ENCODE assay signal across 25 cellular contexts in the genomic region with DNA sequence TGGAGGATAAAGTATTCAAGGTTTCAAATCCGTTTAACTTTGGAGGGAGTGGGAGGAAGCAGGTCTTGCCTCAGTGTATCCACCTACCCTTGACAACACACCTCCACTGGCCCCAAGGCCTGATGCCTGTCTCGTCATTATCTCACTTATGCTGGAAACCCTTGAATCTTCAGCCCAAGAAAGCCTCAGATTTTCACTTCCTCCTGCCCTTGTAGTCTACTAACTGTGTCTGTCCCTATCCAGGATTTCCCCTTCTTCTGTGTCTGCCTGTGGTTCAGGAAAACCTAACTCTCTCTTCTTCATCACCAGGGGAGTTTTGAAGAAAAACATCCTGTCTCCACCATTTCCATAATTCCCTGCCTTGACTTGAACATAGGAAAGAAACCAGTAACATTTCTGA. TPM values are rescaled to one million over a fixed set of nuclear protein-coding genes. Genes with fewer than 3 reads are reported as not detected.
DNase-seq lines count a peak whose midpoint lies in the region; ATAC-seq and TF ChIP-seq lines count a peak whose summit lies in the region.
"Had no signal": no experiment of that assay in that cellular context is flagged by ENCODE, and none has a peak within 500 bp of the region (broad histone marks: within the 10 kb centered on the region; RNA-seq: fewer than 3 reads in every experiment).

No MANE protein-coding gene starts in this region.

- no peak for TF ChIP-seq CTCF in adrenal gland (IDR thresholded peaks at IDR 0.05)
- TF ChIP-seq CTCF in natural killer cell (IDR thresholded peaks at IDR 0.05): no peak

- H3K4me1 Mint-ChIP-seq in memory B cell (peaks cover 6% of the 10 kb centered on the region), natural killer cell (no peaks in the 10 kb centered on the region)
- H3K4me1 Mint-ChIP-seq: activated CD8-positive, alpha-beta memory T cell treated with anti-CD3 and anti-CD28 coated beads, Interleukin-2, amount 10 ng/mL, durations not matched to agents 7 days and 5 days; activated naive CD8-positive, alpha-beta T cell treated with anti-CD3 and anti-CD28 coated beads, Interleukin-2, amount 50 U/mL, for 24 hours; CD4-positive, CD25-positive, alpha-beta regulatory T cell; naive B cell had no signal

- intact Hi-C loops in adrenal gland (cut with DNase I): no loop called here
- intact Hi-C loops in natural killer cell (cut with micrococcal nuclease): no loop called here

- H3K27me3 ChIP-seq in adrenal gland: no peaks in the 10 kb centered on the region
- H3K27me3 ChIP-seq: breast epithelium, right lobe of liver, testis had no signal

- no peak for TF ChIP-seq POLR2A in adrenal gland (IDR thresholded peaks at IDR 0.05)

- no peaks in the 10 kb centered on the region for H3K36me3 ChIP-seq in adrenal gland (replicated peaks in 1 of 2)
- H3K36me3 ChIP-seq: breast epithelium, right lobe of liver had no signal

- H3K4me1 ChIP-seq in adrenal gland (replicated peaks in 1 of 2): no peaks in the 10 kb centered on the region
- H3K4me1 ChIP-seq: breast epithelium, right lobe of liver, testis had no signal

- no peak overlapping the region for H3K27ac Mint-ChIP-seq in memory B cell
- H3K27ac Mint-ChIP-seq in natural killer cell: no peak overlapping the region
- H3K27ac Mint-ChIP-seq: activated CD8-positive, alpha-beta memory T cell treated with anti-CD3 and anti-CD28 coated beads, Interleukin-2, amount 10 ng/mL, durations not matched to agents 7 days and 5 days; activated naive CD8-positive, alpha-beta T cell treated with anti-CD3 and anti-CD28 coated beads, Interleukin-2, amount 50 U/mL, for 24 hours; CD4-positive, CD25-positive, alpha-beta regulatory T cell had no signal

- H3K27me3 Mint-ChIP-seq in memory B cell: peaks cover 7% of the 10 kb centered on the region
- H3K27me3 Mint-ChIP-seq in natural killer cell (ENCODE audit: low read depth in 2 of 2): peaks cover 8 to 14% of the 10 kb centered on the region in 2 donors
- H3K27me3 Mint-ChIP-seq: activated CD8-positive, alpha-beta memory T cell treated with anti-CD3 and anti-CD28 coated beads, Interleukin-2, amount 10 ng/mL, durations not matched to agents 7 days and 5 days; CD4-positive, CD25-positive, alpha-beta regulatory T cell had no signal

- no peaks in the 10 kb centered on the region for H3K9me3 ChIP-seq in adrenal gland (replicated peaks in 1 of 3)
- H3K9me3 ChIP-seq: breast epithelium, right lobe of liver, testis had no signal

- DNase-seq in memory B cell (ENCODE audit: low spot score in 2 of 2) (no peak), adrenal gland (no peak), COLO668 (lab: John Stamatoyannopoulos, UW; ENCODE audit: unreplicated experiment) (no peak), natural killer cell (no peak)
- DNase-seq: activated CD4-positive, alpha-beta T cell treated with anti-CD3 and anti-CD28 coated beads for 4 hours; activated CD8-positive, alpha-beta memory T cell treated with anti-CD3 and anti-CD28 coated beads, Interleukin-2, amount 10 ng/mL, durations not matched to agents 7 days and 5 days; activated effector memory CD4-positive, alpha-beta T cell treated with Interleukin-2 at 50 U/mL for 16 hours; activated naive CD8-positive, alpha-beta T cell treated with anti-CD3 and anti-CD28 coated beads, Interleukin-2, amount 50 U/mL, for 24 hours; CD4-positive, CD25-positive, alpha-beta regulatory T cell; foreskin melanocyte; mesenchymal stem cell; naive B cell; NCI-H1930; NCI-H226; NK-92 treated with Interleukin-12 subunit alpha and Interleukin-12 subunit beta, amount 100 ng/mL, for 24 hours; right lobe of liver; testis had no signal

- ATAC-seq in GM18502 (IDR thresholded peaks at IDR 0.05; ENCODE audit: poor library complexity, unreplicated experiment): peak; percentile 75
- ATAC-seq in GM21723 (IDR thresholded peaks at IDR 0.05; ENCODE audit: unreplicated experiment): peak; percentile 72
- ATAC-seq in HG03378 (IDR thresholded peaks at IDR 0.05; ENCODE audit: unreplicated experiment): peak; percentile 75
- peak; percentile 39 for ATAC-seq in memory B cell (ENCODE audit: low read depth)
- ATAC-seq in GM19328 (IDR thresholded peaks at IDR 0.05; ENCODE audit: unreplicated experiment): no peak
- no peak for ATAC-seq in natural killer cell
- ATAC-seq: activated CD8-positive, alpha-beta memory T cell treated with anti-CD3 and anti-CD28 coated beads, Interleukin-2, amount 10 ng/mL, durations not matched to agents 7 days and 5 days; activated naive CD8-positive, alpha-beta T cell treated with anti-CD3 and anti-CD28 coated beads, Interleukin-2, amount 50 U/mL, for 24 hours; K562; right lobe of liver had no signal

- no peaks in the 10 kb centered on the region for H3K36me3 Mint-ChIP-seq in memory B cell
- H3K36me3 Mint-ChIP-seq in natural killer cell: no peaks in the 10 kb centered on the region
- H3K36me3 Mint-ChIP-seq: activated CD8-positive, alpha-beta memory T cell treated with anti-CD3 and anti-CD28 coated beads, Interleukin-2, amount 10 ng/mL, durations not matched to agents 7 days and 5 days; CD4-positive, CD25-positive, alpha-beta regulatory T cell; naive B cell had no signal

- H3K4me3 Mint-ChIP-seq in memory B cell: no peak overlapping the region
- no peak overlapping the region for H3K4me3 Mint-ChIP-seq in natural killer cell
- H3K4me3 Mint-ChIP-seq: activated CD8-positive, alpha-beta memory T cell treated with anti-CD3 and anti-CD28 coated beads, Interleukin-2, amount 10 ng/mL, durations not matched to agents 7 days and 5 days; activated naive CD8-positive, alpha-beta T cell treated with anti-CD3 and anti-CD28 coated beads, Interleukin-2, amount 50 U/mL, for 24 hours; CD4-positive, CD25-positive, alpha-beta regulatory T cell; naive B cell had no signal

- H3K27ac ChIP-seq in adrenal gland: no peak overlapping the region
- H3K27ac ChIP-seq: breast epithelium, epithelial cell of prostate, right lobe of liver, testis had no signal

- 65 to 79% (median 75%) methylated on average over 2 of the region's 2 CpGs for WGBS in adrenal gland, 4 donors

- no peak overlapping the region for H3K4me3 ChIP-seq in adrenal gland
- H3K4me3 ChIP-seq: breast epithelium, K562, right lobe of liver, testis had no signal

- no peaks in the 10 kb centered on the region for H3K9me3 Mint-ChIP-seq in memory B cell
- peaks cover 0 to 6% of the 10 kb centered on the region in 2 donors for H3K9me3 Mint-ChIP-seq in natural killer cell
- H3K9me3 Mint-ChIP-seq: activated naive CD8-positive, alpha-beta T cell treated with anti-CD3 and anti-CD28 coated beads, Interleukin-2, amount 50 U/mL, for 24 hours had no signal

RNA-seq across cellular contexts. Expression of gene SYT9, which starts 56.1 kb away (rescaled TPM):
- total RNA-seq in adrenal gland: 1 to 10 TPM; 3.5 to 7.1 (median 5.0) TPM
- 1 to 10 TPM in 2 of 3 donors, under 1 TPM in 1; 0.94 to 7.3 (median 1.0) TPM for polyA plus RNA-seq in adrenal gland
- not detected for total RNA-seq in natural killer cell
- total RNA-seq: activated CD8-positive, alpha-beta memory T cell treated with anti-CD3 and anti-CD28 coated beads, Interleukin-2, amount 10 ng/mL, durations not matched to agents 7 days and 5 days; CD4-positive, CD25-positive, alpha-beta regulatory T cell; K562; osteoblast had no signal

Comparison
In these comparisons a context has a peak if more than half of its experiments do, and no peak if none do; other contexts are left out.
1. ATAC-seq: peak in GM18502 (single experiment), GM21723 (single experiment), HG03378 (single experiment) and memory B cell (single experiment); none in GM19328 (single experiment) and natural killer cell (0 of 3).
2. RNA of gene SYT9, which starts 56.1 kb away (total RNA-seq): 3.5 to 7.1 TPM in adrenal gland; not detected in natural killer cell; every median in the first group is over 4 times any median in the second.